Comparison of ENCODE assay signal across 8 cellular contexts in the genomic region with DNA sequence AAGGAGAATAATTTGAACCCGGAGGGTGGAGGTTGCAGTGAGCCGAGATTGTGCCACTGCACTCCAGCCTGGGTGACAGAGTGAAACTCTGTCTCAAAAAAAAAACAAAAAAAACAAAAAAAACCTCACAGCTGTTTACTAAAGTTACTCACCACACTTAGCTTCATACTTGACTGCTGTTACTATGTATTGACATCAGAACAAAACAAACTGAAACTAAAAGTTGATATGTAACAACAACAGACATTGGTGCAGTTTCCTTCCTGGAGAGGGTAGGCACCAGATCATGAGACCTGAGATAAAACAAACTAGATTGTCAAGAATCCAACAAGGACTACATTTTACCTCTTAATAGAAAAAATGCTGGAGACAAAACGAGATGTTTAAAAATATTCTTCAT. TPM values are rescaled to one million over a fixed set of nuclear protein-coding genes. Genes with fewer than 3 reads are reported as not detected.
DNase-seq lines count a peak whose midpoint lies in the region; ATAC-seq lines count a peak whose summit lies in the region.
"Not testable (repeated sequence)": the region's sequence is repeated elsewhere in the genome, so short reads cannot be mapped to it uniquely, and the experiment has no call there.

No MANE protein-coding gene starts in this region.

- peak in 2 of 5 donors; percentile 66 to 72 for DNase-seq in CD8-positive, alpha-beta memory T cell
- DNase-seq in HPDE6-E6E7 (ENCODE audit: extremely low spot score) (peak; percentile 2), fibroblast of gingiva (ENCODE audit: low read depth) (peak; percentile 74), pulmonary artery endothelial cell (ENCODE audit: low read depth, low spot score) (peak; percentile 48)
- not testable (repeated sequence) for DNase-seq in activated T-cell treated with anti-CD3 and anti-CD28 coated beads, Interleukin-2, amount 50 U/mL, for 24 hours

- H3K4me3 Mint-ChIP-seq in CD8-positive, alpha-beta memory T cell, result peak overlapping the region in 6 of 7 donors; percentile 6 to 62 (median 24)
- not testable (repeated sequence) for H3K4me3 Mint-ChIP-seq in activated T-cell treated with anti-CD3 and anti-CD28 coated beads, Interleukin-2, amount 50 U/mL, for 24 hours

- H3K36me3 Mint-ChIP-seq in CD8-positive, alpha-beta memory T cell; activated T-cell treated with anti-CD3 and anti-CD28 coated beads, Interleukin-2, amount 50 U/mL, for 24 hours (ENCODE audit: low read depth): not testable (repeated sequence)

- not testable (repeated sequence) for H3K36me3 ChIP-seq in CD8-positive, alpha-beta memory T cell (ENCODE audit: insufficient read depth, low read length)

- ATAC-seq in GM18868 (IDR thresholded peaks at IDR 0.05; ENCODE audit: unreplicated experiment) (peak; percentile 96), GM21515 (IDR thresholded peaks at IDR 0.05; ENCODE audit: unreplicated experiment) (peak; percentile 91), HG02981 (IDR thresholded peaks at IDR 0.05; ENCODE audit: unreplicated experiment) (peak; percentile 99)

- not testable (repeated sequence) for H3K27me3 Mint-ChIP-seq in CD8-positive, alpha-beta memory T cell
- H3K27me3 Mint-ChIP-seq in activated T-cell treated with anti-CD3 and anti-CD28 coated beads, Interleukin-2, amount 50 U/mL, for 24 hours, result peaks cover 22% of the 10 kb centered on the region

- POLR2A ChIA-PET in CD8-positive, alpha-beta memory T cell (lab: Charles Lee), result interaction anchor here (0.9 to 1.5 kb wide), 2 partner anchors 30 to 49 kb away, joined by 3 to 9 read pairs; a partner anchor contains a TSS

- not testable (repeated sequence) for H3K9me3 Mint-ChIP-seq in CD8-positive, alpha-beta memory T cell; activated T-cell treated with anti-CD3 and anti-CD28 coated beads, Interleukin-2, amount 50 U/mL, for 24 hours

- peak overlapping the region; percentile 24 for H3K27ac ChIP-seq in CD8-positive, alpha-beta memory T cell (ENCODE audit: low read depth, low read length)

- H3K4me3 ChIP-seq in CD8-positive, alpha-beta memory T cell (ENCODE audit: low read length), result not testable (repeated sequence)

- CTCF ChIA-PET in CD8-positive, alpha-beta memory T cell (lab: Charles Lee), result not testable (repeated sequence)

- H3K4me1 ChIP-seq in CD8-positive, alpha-beta memory T cell (ENCODE audit: insufficient read depth, low read length), result not testable (repeated sequence)

- not testable (repeated sequence) for H3K27me3 ChIP-seq in CD8-positive, alpha-beta memory T cell (ENCODE audit: insufficient read depth, low read length, poor library complexity, severe bottlenecking)

- H3K4me1 Mint-ChIP-seq in CD8-positive, alpha-beta memory T cell, result peaks cover 10 to 18% (median 10%) of the 10 kb centered on the region in 3 donors
- peaks cover 36% of the 10 kb centered on the region for H3K4me1 Mint-ChIP-seq in activated T-cell treated with anti-CD3 and anti-CD28 coated beads, Interleukin-2, amount 50 U/mL, for 24 hours (ENCODE audit: low read depth)

- H3K9me3 ChIP-seq in CD8-positive, alpha-beta memory T cell (ENCODE audit: low read length), result not testable (repeated sequence)

- peak overlapping the region; percentile 76 to 93 (median 82) for H3K27ac Mint-ChIP-seq in CD8-positive, alpha-beta memory T cell
- peak overlapping the region; percentile 29 for H3K27ac Mint-ChIP-seq in activated T-cell treated with anti-CD3 and anti-CD28 coated beads, Interleukin-2, amount 50 U/mL, for 24 hours

RNA-seq across cellular contexts. Expression of a gene that starts 30.3 kb away (rescaled TPM):
- 1,000 to 10,000 TPM; 2,337 to 2,451 TPM for total RNA-seq in CD8-positive, alpha-beta memory T cell
- polyA plus RNA-seq in CD8-positive, alpha-beta memory T cell, result 3,498 TPM
- total RNA-seq in pulmonary artery endothelial cell, result 2,079 and 2,323 TPM in 2 replicates

RNA-seq across cellular contexts. Expression of a gene that starts 31.1 kb away (rescaled TPM):
- 10 to 100 TPM; 19.9 to 22.7 TPM for total RNA-seq in CD8-positive, alpha-beta memory T cell
- 10.9 TPM for polyA plus RNA-seq in CD8-positive, alpha-beta memory T cell
- total RNA-seq in pulmonary artery endothelial cell, result 2.4 and 3.2 TPM in 2 replicates

RNA-seq across cellular contexts. Expression of a gene that starts 49.8 kb away (rescaled TPM):
- 10 to 100 TPM; 22.9 to 25.1 TPM for total RNA-seq in CD8-positive, alpha-beta memory T cell
- 59.6 TPM for polyA plus RNA-seq in CD8-positive, alpha-beta memory T cell
- 15.8 and 16.6 TPM in 2 replicates for total RNA-seq in pulmonary artery endothelial cell

RNA-seq across cellular contexts. Expression of a gene that starts 49.9 kb away (rescaled TPM):
- total RNA-seq in CD8-positive, alpha-beta memory T cell, result 10 to 100 TPM; 97.3 to 98.5 TPM
- 314 TPM for polyA plus RNA-seq in CD8-positive, alpha-beta memory T cell
- total RNA-seq in pulmonary artery endothelial cell, result 68.0 and 100 TPM in 2 replicates
